ENCODE assay signal across 8 cellular contexts in the genomic region with DNA sequence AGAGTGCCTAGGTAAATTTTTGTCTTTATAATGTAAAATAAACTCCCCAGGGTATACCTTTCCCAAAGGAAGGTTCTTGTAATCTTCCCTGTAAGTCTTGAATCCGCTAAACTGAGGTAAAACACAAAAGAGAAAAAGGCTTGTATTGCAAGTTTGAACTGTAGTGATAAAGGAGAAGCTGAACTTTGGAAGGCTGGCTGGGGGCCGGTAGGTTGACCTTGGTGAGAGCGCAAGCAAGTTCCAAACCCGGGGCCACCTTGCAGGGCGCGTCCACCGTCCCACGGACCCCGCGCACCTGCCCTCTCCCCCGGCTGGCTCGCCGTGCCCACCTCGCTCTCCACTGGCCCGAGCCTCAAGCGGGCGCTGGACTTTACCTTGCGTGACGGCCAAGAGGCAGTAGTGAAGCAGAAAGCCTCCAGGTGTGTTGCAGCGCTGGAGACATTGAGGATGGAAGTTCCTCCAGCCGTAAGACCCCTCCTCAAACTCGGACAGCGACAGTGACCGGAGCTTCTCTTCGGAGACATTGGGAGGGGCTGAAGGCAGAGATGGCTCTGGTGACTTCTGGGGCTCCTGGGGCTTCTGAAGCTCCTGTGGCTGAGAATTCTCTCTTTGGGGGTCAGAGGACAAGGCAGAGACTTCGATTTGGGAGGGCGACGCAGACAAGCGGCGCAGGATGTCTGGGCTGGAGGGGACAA. TPM values are rescaled to one million over a fixed set of nuclear protein-coding genes. Genes with fewer than 3 reads are reported as not detected.
DNase-seq lines count a peak whose midpoint lies in the region; ATAC-seq and TF ChIP-seq lines count a peak whose summit lies in the region.

No MANE protein-coding gene starts in this region.

- ATAC-seq in HG03095 (IDR thresholded peaks at IDR 0.05; ENCODE audit: unreplicated experiment), result peak; percentile 7
- ATAC-seq in left colon, result peak; percentile 45

- intact Hi-C loops in left colon (cut with DNase I, micrococcal nuclease), result no loop called here

- peak overlapping the region; percentile 15 for H3K27ac ChIP-seq in thymus (ENCODE audit: low read depth)
- H3K27ac ChIP-seq in WERI-Rb-1, result no peak overlapping the region

- peaks cover 7% of the 10 kb centered on the region for H3K4me1 ChIP-seq in thymus (ENCODE audit: control insufficient read depth, insufficient read depth, low read length)

- H3K4me3 ChIP-seq in thymus (ENCODE audit: low read length), result peak overlapping the region; percentile 51
- H3K4me3 ChIP-seq in WERI-Rb-1 (ENCODE audit: low read depth, low read length), result no peak overlapping the region

- peaks cover 22% of the 10 kb centered on the region for H3K4me1 Mint-ChIP-seq in activated naive CD8-positive, alpha-beta T cell (ENCODE audit: low read depth)

- DNase-seq in SKM-1 (lab: John Stamatoyannopoulos, UW; ENCODE audit: unreplicated experiment), result peak; percentile 22
- DNase-seq in SKM-1 treated with dmso at 0.1 percent for 144 hours (lab: John Stamatoyannopoulos, UW; ENCODE audit: unreplicated experiment), result no peak
- DNase-seq in left colon, result peak in 1 of 2 donors; percentile 24
- DNase-seq in WERI-Rb-1, result no peak
- DNase-seq in pons (ENCODE audit: low spot score), result no peak

- TF ChIP-seq CTCF in WERI-Rb-1 (IDR thresholded peaks at IDR 0.05; ENCODE audit: low read depth, low read length), result no peak

- no peaks in the 10 kb centered on the region for H3K36me3 Mint-ChIP-seq in activated naive CD8-positive, alpha-beta T cell

- H3K36me3 ChIP-seq in thymus (ENCODE audit: control insufficient read depth, insufficient read depth) (no peaks in the 10 kb centered on the region), WERI-Rb-1 (no peaks in the 10 kb centered on the region)

- H3K27ac Mint-ChIP-seq in activated naive CD8-positive, alpha-beta T cell, result no peak overlapping the region

- 4% methylated on average over 30 of the region's 30 CpGs for WGBS in thymus

- peak overlapping the region; percentile 78 for H3K4me3 Mint-ChIP-seq in activated naive CD8-positive, alpha-beta T cell

- no peaks in the 10 kb centered on the region for H3K9me3 Mint-ChIP-seq in activated naive CD8-positive, alpha-beta T cell (ENCODE audit: low read depth)

- peaks cover 9% of the 10 kb centered on the region for H3K27me3 Mint-ChIP-seq in activated naive CD8-positive, alpha-beta T cell

- H3K9me3 ChIP-seq in thymus (ENCODE audit: control insufficient read depth) (no peaks in the 10 kb centered on the region), WERI-Rb-1 (ENCODE audit: severe bottlenecking) (no peaks in the 10 kb centered on the region)

- H3K27me3 ChIP-seq in thymus (ENCODE audit: control insufficient read depth, insufficient read depth) (no peaks in the 10 kb centered on the region), WERI-Rb-1 (ENCODE audit: insufficient read depth, low read depth, severe bottlenecking) (no peaks in the 10 kb centered on the region)

RNA-seq across cellular contexts. Expression of a gene that starts 0.4 kb away (rescaled TPM):
- total RNA-seq in left colon, result 1 to 10 TPM; 2.3 to 2.7 TPM
- polyA plus RNA-seq in thymus, result 0.75 TPM
